1 cellular context compared by ENCODE assay signal in genomic region chr15:43406808-43407207, GRCh38.
TF ChIP-seq lines count a peak whose summit lies in the region.

No MANE protein-coding gene starts in this region.

TF ChIP-seq in GM23338, 12 proteins besides CTCF, POLR2A, EP300 and RAD21 (continued from another document):
- TF ChIP-seq ZNF462 (CRISPR knock-in tag; IDR thresholded peaks at IDR 0.05) = no peak
- TF ChIP-seq, protein P1, sequence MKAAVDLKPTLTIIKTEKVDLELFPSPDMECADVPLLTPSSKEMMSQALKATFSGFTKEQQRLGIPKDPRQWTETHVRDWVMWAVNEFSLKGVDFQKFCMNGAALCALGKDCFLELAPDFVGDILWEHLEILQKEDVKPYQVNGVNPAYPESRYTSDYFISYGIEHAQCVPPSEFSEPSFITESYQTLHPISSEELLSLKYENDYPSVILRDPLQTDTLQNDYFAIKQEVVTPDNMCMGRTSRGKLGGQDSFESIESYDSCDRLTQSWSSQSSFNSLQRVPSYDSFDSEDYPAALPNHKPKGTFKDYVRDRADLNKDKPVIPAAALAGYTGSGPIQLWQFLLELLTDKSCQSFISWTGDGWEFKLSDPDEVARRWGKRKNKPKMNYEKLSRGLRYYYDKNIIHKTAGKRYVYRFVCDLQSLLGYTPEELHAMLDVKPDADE (IDR thresholded peaks at IDR 0.05) = no peak
- no peak for TF ChIP-seq CREB1 (CRISPR knock-in tag; IDR thresholded peaks at IDR 0.05; ENCODE audit: low read depth)
